21 cellular contexts compared by ENCODE assay signal in genomic region chr18:11468120-11468519, GRCh38.
DNase-seq lines count a peak whose midpoint lies in the region; ATAC-seq, FAIRE-seq and TF ChIP-seq lines count a peak whose summit lies in the region.
"Had no signal": no experiment of that assay in that cellular context is flagged by ENCODE, and none has a peak within 500 bp of the region (broad histone marks: within the 10 kb centered on the region; RNA-seq: fewer than 3 reads in every experiment).

No MANE protein-coding gene starts in this region.

- TF ChIP-seq EP300 in HepG2 (IDR thresholded peaks at IDR 0.05; ENCODE audit: low read depth in 2 of 2, low read length in 2 of 2) (no peak), HepG2 (CRISPR knock-in tag; IDR thresholded peaks at IDR 0.05; ENCODE audit: borderline replicate concordance) (no peak), H1 (IDR thresholded peaks at IDR 0.05; ENCODE audit: borderline replicate concordance in 1 of 2, low read depth in 2 of 2, low read length in 2 of 2) (no peak)

- H4K20me1 ChIP-seq in HepG2 (ENCODE audit: insufficient read depth, low read length) (no peaks in the 10 kb centered on the region), PC-3 (ENCODE audit: low read length) (no peaks in the 10 kb centered on the region), H1 (replicated peaks in 1 of 2; ENCODE audit: control insufficient read depth in 1 of 2, insufficient read depth in 2 of 2, low read length in 2 of 2) (no peaks in the 10 kb centered on the region)
- H4K20me1 ChIP-seq: BLaER1 treated with 17β-estradiol and CSF1 and Interleukin-3, amounts not matched to agents 10 nM and 100 nM had no signal

- no peak overlapping the region for H4K91ac ChIP-seq in H1 (replicated peaks; ENCODE audit: insufficient read length, low read length)

- TF ChIP-seq RAD21 in HepG2 (CRISPR knock-in tag; IDR thresholded peaks at IDR 0.05) (no peak), H1 (IDR thresholded peaks at IDR 0.05 in 1 of 2, conservative IDR thresholded peaks at IDR 0.05 in 1 of 2; ENCODE audit: low read depth in 2 of 2, low read length in 2 of 2) (no peak)

- ATAC-seq in HepG2: no peak
- no peak for ATAC-seq in right lobe of liver
- no peak for ATAC-seq in PC-3
- peak; percentile 13 for ATAC-seq in sciatic nerve
- no peak for ATAC-seq in GM18870 (IDR thresholded peaks at IDR 0.05; ENCODE audit: unreplicated experiment)
- ATAC-seq: CD8-positive, alpha-beta T cell had no signal

- no peak overlapping the region for H3K27ac ChIP-seq in HepG2 (ENCODE audit: extremely low read length, insufficient read depth, low read length)
- H3K27ac ChIP-seq in right lobe of liver: no peak overlapping the region
- H3K27ac ChIP-seq in PC-3 (ENCODE audit: low read length): no peak overlapping the region
- no peak overlapping the region for H3K27ac ChIP-seq in H1 (ENCODE audit: low read depth, low read length)
- no peak overlapping the region for H3K27ac ChIP-seq in tibial artery
- H3K27ac ChIP-seq: 22Rv1; BLaER1 treated with 17β-estradiol and CSF1 and Interleukin-3, amounts not matched to agents 10 nM and 100 nM; C4-2B had no signal

- no peaks in the 10 kb centered on the region for H3K79me2 ChIP-seq in HepG2 (ENCODE audit: insufficient read depth, low read length)
- no peaks in the 10 kb centered on the region for H3K79me2 ChIP-seq in PC-3 (ENCODE audit: low read length)
- no peaks in the 10 kb centered on the region for H3K79me2 ChIP-seq in H1 (ENCODE audit: control insufficient read depth in 1 of 2, insufficient read depth in 2 of 2, low read length in 2 of 2)

- H3K79me1 ChIP-seq in H1 (ENCODE audit: low read depth, low read length): no peaks in the 10 kb centered on the region

- in situ Hi-C loops in HepG2 (cut with HindIII; ENCODE audit: extremely low pct_ligation_motif_present, low pct_unique_long_range_greater_than_20kb): loop anchor here (10.0 kb wide), 1 partner anchor 47 kb away; no protein-coding TSS in a partner anchor

- no peak overlapping the region for H2BK5ac ChIP-seq in H1 (ENCODE audit: low read depth, low read length)

- H3K4ac ChIP-seq in H1 (replicated peaks; ENCODE audit: insufficient read length, low read depth, low read length): no peak overlapping the region

- no peak overlapping the region for H3K18ac ChIP-seq in H1 (ENCODE audit: extremely low read depth, low read length)

- H3K27me3 ChIP-seq in HepG2 (ENCODE audit: control insufficient read depth in 1 of 2, insufficient read depth in 2 of 2, low read length in 2 of 2): peaks cover 0 to 3% of the 10 kb centered on the region in 2 experiments; a peak in 2 of 5 replicates
- no peaks in the 10 kb centered on the region for H3K27me3 ChIP-seq in right lobe of liver
- peaks cover 65% of the 10 kb centered on the region for H3K27me3 ChIP-seq in PC-3 (ENCODE audit: low read length)
- no peaks in the 10 kb centered on the region for H3K27me3 ChIP-seq in H1 (replicated peaks in 1 of 4; ENCODE audit: control insufficient read depth in 3 of 4, extremely low read depth in 1 of 4, insufficient read depth in 3 of 4, low read length in 3 of 4)
- H3K27me3 ChIP-seq in tibial artery: no peaks in the 10 kb centered on the region
- H3K27me3 ChIP-seq: BLaER1 treated with 17β-estradiol and CSF1 and Interleukin-3, amounts not matched to agents 10 nM and 100 nM had no signal

- H3K23me2 ChIP-seq in H1 (ENCODE audit: low read depth, low read length): no peaks in the 10 kb centered on the region

- H2AFZ ChIP-seq in HepG2 (ENCODE audit: low read length) (no peak overlapping the region), PC-3 (ENCODE audit: low read length) (no peak overlapping the region), H1 (ENCODE audit: low read length) (0 out of 2 replicates have a peak overlapping the region, but pooled peaks have one; percentile 22)

- TF ChIP-seq CTCF in HepG2 (CRISPR knock-in tag; IDR thresholded peaks at IDR 0.05) (no peak), right lobe of liver (IDR thresholded peaks at IDR 0.05) (no peak), PC-3 (conservative IDR thresholded peaks at IDR 0.05; ENCODE audit: low read depth, low read length) (0 out of 2 replicates have a peak, but pooled peaks have one; percentile 11), H1 (IDR thresholded peaks at IDR 0.05; ENCODE audit: control extremely low read depth in 1 of 3, insufficient read depth in 1 of 3, low read depth in 1 of 3, low read length in 3 of 3) (no peak), tibial artery (IDR thresholded peaks at IDR 0.05) (no peak)

- FAIRE-seq in HepG2 (lab: Jason Lieb, UNC) (no peak), H1 (lab: Jason Lieb, UNC) (no peak)
- FAIRE-seq: D721Med, G401.6, GM12891 had no signal

- DNase-seq in HepG2 (ENCODE audit: low spot score): no peak
- DNase-seq in right lobe of liver: no peak
- no peak for DNase-seq in PC-3
- no peak for DNase-seq in H1 (ENCODE audit: low read depth in 1 of 2, low spot score in 2 of 2)
- DNase-seq in sciatic nerve (ENCODE audit: low spot score): no peak
- no peak for DNase-seq in NCI-H2107 treated with DMSO at 0.1 percent for 48 hours (lab: John Stamatoyannopoulos, UW; ENCODE audit: unreplicated experiment)
- DNase-seq in tibial artery: no peak
- DNase-seq: ACHN; Caco-2; Calu3; CD4-positive, alpha-beta T cell; CD8-positive, alpha-beta T cell; DMS79 treated with DMSO at 0.1 percent for 48 hours; GF-D8 had no signal

- no peaks in the 10 kb centered on the region for H3F3A ChIP-seq in PC-3 (ENCODE audit: low read length, unreplicated experiment)

- peaks cover 6% of the 10 kb centered on the region for H3K4me1 ChIP-seq in HepG2 (ENCODE audit: insufficient read depth, low read length)
- no peaks in the 10 kb centered on the region for H3K4me1 ChIP-seq in right lobe of liver
- H3K4me1 ChIP-seq in PC-3 (ENCODE audit: insufficient read depth, low read length): no peaks in the 10 kb centered on the region
- no peaks in the 10 kb centered on the region for H3K4me1 ChIP-seq in H1 (replicated peaks in 1 of 4; ENCODE audit: control insufficient read depth in 3 of 4, insufficient read depth in 4 of 4, low read length in 3 of 4)
- no peaks in the 10 kb centered on the region for H3K4me1 ChIP-seq in tibial artery
- H3K4me1 ChIP-seq: Caco-2 had no signal

- POLR2A ChIA-PET in HepG2 (lab: Yijun Ruan, JAX) (no interaction called here), PC-3 (lab: Charles Lee; ENCODE audit: unreplicated experiment) (no interaction called here), H1 (lab: Charles Lee; ENCODE audit: partially characterized antibody) (no interaction called here)

- H3K23ac ChIP-seq in H1 (ENCODE audit: insufficient read length): no peak overlapping the region

- H3K9me3 ChIP-seq in HepG2 (ENCODE audit: low read length) (no peaks in the 10 kb centered on the region), right lobe of liver (no peaks in the 10 kb centered on the region), PC-3 (ENCODE audit: low read length) (no peaks in the 10 kb centered on the region), H1 (ENCODE audit: insufficient read depth in 2 of 2, low read depth in 1 of 2, low read length in 1 of 2) (no peaks in the 10 kb centered on the region), tibial artery (no peaks in the 10 kb centered on the region)
- H3K9me3 ChIP-seq: Caco-2 had no signal

- H2BK15ac ChIP-seq in H1 (ENCODE audit: low read length): no peak overlapping the region

- no peak overlapping the region for H3K4me2 ChIP-seq in HepG2 (ENCODE audit: low read depth, low read length)
- H3K4me2 ChIP-seq in PC-3 (ENCODE audit: low read length): no peak overlapping the region
- H3K4me2 ChIP-seq in H1 (ENCODE audit: insufficient read depth in 1 of 2, low read depth in 2 of 2, low read length in 2 of 2): no peak overlapping the region
- H3K4me2 ChIP-seq: BLaER1 treated with 17β-estradiol and CSF1 and Interleukin-3, amounts not matched to agents 10 nM and 100 nM had no signal

- H3K9ac ChIP-seq in HepG2 (ENCODE audit: insufficient read depth, low read depth, low read length) (no peak overlapping the region), PC-3 (ENCODE audit: low read length) (no peak overlapping the region), H1 (replicated peaks in 1 of 4; ENCODE audit: extremely low read depth in 1 of 4, low read depth in 3 of 4, low read length in 3 of 4) (no peak overlapping the region)
- H3K9ac ChIP-seq: BLaER1 treated with 17β-estradiol and CSF1 and Interleukin-3, amounts not matched to agents 10 nM and 100 nM had no signal

- H2AK5ac ChIP-seq in H1 (ENCODE audit: low read depth, low read length): no peak overlapping the region

- no peak overlapping the region for H3K4me3 ChIP-seq in HepG2 (replicated peaks in 1 of 3; ENCODE audit: insufficient read depth in 1 of 3, low read depth in 2 of 3, low read length in 3 of 3)
- H3K4me3 ChIP-seq in right lobe of liver: no peak overlapping the region
- H3K4me3 ChIP-seq in PC-3 (ENCODE audit: low read length): no peak overlapping the region
- no peak overlapping the region for H3K4me3 ChIP-seq in H1 (ENCODE audit: extremely low read depth in 1 of 4, insufficient read depth in 2 of 4, low read depth in 3 of 4, low read length in 4 of 4)
- H3K4me3 ChIP-seq in tibial artery: no peak overlapping the region
- H3K4me3 ChIP-seq: BLaER1 treated with 17β-estradiol and CSF1 and Interleukin-3, amounts not matched to agents 10 nM and 100 nM had no signal

- CTCF ChIA-PET in HepG2 (lab: Yijun Ruan, JAX; ENCODE audit: low intra/inter-chr PET ratio, low total read pairs) (no interaction called here), PC-3 (lab: Charles Lee) (no interaction called here), H1 (lab: Charles Lee; ENCODE audit: partially characterized antibody) (no interaction called here)

- H3K14ac ChIP-seq in H1 (ENCODE audit: insufficient read length): no peak overlapping the region

- no peak overlapping the region for H2BK20ac ChIP-seq in H1 (ENCODE audit: low read length)

- WGBS in HepG2 (ENCODE audit: low lambda C conversion rate): 52% methylated on average over 3 of the region's 3 CpGs
- 51% methylated on average over 3 of the region's 3 CpGs for WGBS in right lobe of liver (ENCODE audit: insufficient coverage, low coverage, low lambda C conversion rate, missing lambda C conversion rate)
- WGBS in H1 (ENCODE audit: extremely low coverage in 1 of 2, insufficient coverage in 1 of 2, insufficient read length in 1 of 2, insufficient replicate concordance in 2 of 2, low coverage in 1 of 2, low lambda C conversion rate in 2 of 2, missing lambda C conversion rate in 1 of 2), 2 experiments: 83% methylated on average over 3 of the region's 3 CpGs; no CpG with 5 or more reads in 1 of the 2 experiments

- no peak overlapping the region for H4K8ac ChIP-seq in H1 (ENCODE audit: extremely low read depth, insufficient read depth, low read length)

- H3K9me2 ChIP-seq in PC-3 (replicated peaks; ENCODE audit: low read length): no peaks in the 10 kb centered on the region

- TF ChIP-seq POLR2A in HepG2 (IDR thresholded peaks at IDR 0.05; ENCODE audit: insufficient read depth in 1 of 2, low read depth in 2 of 2, low read length in 2 of 2): no peak
- TF ChIP-seq POLR2A in right lobe of liver (IDR thresholded peaks at IDR 0.05): no peak
- TF ChIP-seq POLR2A in H1 (IDR thresholded peaks at IDR 0.05; ENCODE audit: control extremely low read depth in 1 of 2, low read depth in 2 of 2, low read length in 2 of 2): no peak

- H2BK12ac ChIP-seq in H1 (ENCODE audit: low read depth, low read length): no peak overlapping the region

- H3K36me3 ChIP-seq in HepG2 (replicated peaks in 1 of 2; ENCODE audit: control insufficient read depth in 1 of 2, insufficient read depth in 2 of 2, low read length in 2 of 2): no peaks in the 10 kb centered on the region
- no peaks in the 10 kb centered on the region for H3K36me3 ChIP-seq in right lobe of liver
- H3K36me3 ChIP-seq in PC-3 (ENCODE audit: low read depth, low read length): no peaks in the 10 kb centered on the region
- H3K36me3 ChIP-seq in H1 (ENCODE audit: control insufficient read depth in 2 of 4, insufficient read depth in 4 of 4, low read length in 3 of 4): no peaks in the 10 kb centered on the region
- H3K36me3 ChIP-seq in tibial artery: no peaks in the 10 kb centered on the region
- H3K36me3 ChIP-seq: BLaER1 treated with 17β-estradiol and CSF1 and Interleukin-3, amounts not matched to agents 10 nM and 100 nM had no signal

- no peak overlapping the region for H3K56ac ChIP-seq in H1 (replicated peaks; ENCODE audit: insufficient read length, low read depth, low read length)

- H4K5ac ChIP-seq in H1 (ENCODE audit: insufficient read length, low read depth, low read length): no peak overlapping the region

- intact Hi-C loops in HepG2 (cut with micrococcal nuclease; ENCODE audit: unreplicated experiment): no loop called here
- intact Hi-C loops in right lobe of liver (cut with DNase I): no loop called here
- intact Hi-C loops in PC-3 (cut with micrococcal nuclease): no loop called here
- intact Hi-C loops in sciatic nerve (cut with DNase I): no loop called here
- intact Hi-C loops in tibial artery (cut with DNase I; ENCODE audit: low total_unique reads): no loop called here

- no TSS peak for BruUV-seq in HepG2 (replicated peaks; lab: Mats Ljungman, UMichigan)
- no TSS peak for BruUV-seq in PC-3 (replicated peaks; lab: Mats Ljungman, UMichigan)

- no peak overlapping the region for H2BK120ac ChIP-seq in H1 (replicated peaks; ENCODE audit: low read depth, low read length)

Comparison
In these comparisons a context has a peak if more than half of its experiments do, and no peak if none do; other contexts are left out.
1. Of the 41 proteins assayed by ChIP-seq in both HepG2 and H1: peak only in HepG2: none; only in H1: none; in both: MAFK; in neither: 40.